24 cellular contexts compared by ENCODE assay signal in genomic region chr9:130882696-130883225, GRCh38. TPM values are rescaled to one million over a fixed set of nuclear protein-coding genes. Genes with fewer than 3 reads are reported as not detected.
DNase-seq lines count a peak whose midpoint lies in the region; ATAC-seq, FAIRE-seq and TF ChIP-seq lines count a peak whose summit lies in the region.
"Had no signal": no experiment of that assay in that cellular context is flagged by ENCODE, and none has a peak within 500 bp of the region (broad histone marks: within the 10 kb centered on the region; RNA-seq: fewer than 3 reads in every experiment).

No MANE protein-coding gene starts in this region.

- H3K9me3 ChIP-seq in PC-3 (ENCODE audit: low read length) (no peaks in the 10 kb centered on the region), kidney (ENCODE audit: control insufficient read depth in 1 of 2, low read length in 2 of 2) (no peaks in the 10 kb centered on the region), sigmoid colon (no peaks in the 10 kb centered on the region)

- peak; percentile 54 for ATAC-seq in PC-3
- ATAC-seq: GM23338, HCT116 had no signal

- no peak overlapping the region for H3K4me2 ChIP-seq in PC-3 (ENCODE audit: low read length)
- H3K4me2 ChIP-seq: GM23338 had no signal

- no peaks in the 10 kb centered on the region for H3K9me2 ChIP-seq in PC-3 (replicated peaks; ENCODE audit: low read length)

- no peak for TF ChIP-seq POLR2A in sigmoid colon (IDR thresholded peaks at IDR 0.05)

- 64 to 87% methylated on average over 15 of the region's 15 CpGs for WGBS in sigmoid colon, 2 donors

- H2AFZ ChIP-seq in PC-3 (ENCODE audit: low read length): no peak overlapping the region
- H2AFZ ChIP-seq: GM23338 had no signal

- no peak for TF ChIP-seq CTCF in PC-3 (conservative IDR thresholded peaks at IDR 0.05; ENCODE audit: low read depth, low read length)
- no peak for TF ChIP-seq CTCF in RWPE1 (conservative IDR thresholded peaks at IDR 0.05; ENCODE audit: low read depth)
- TF ChIP-seq CTCF in kidney (IDR thresholded peaks at IDR 0.05; ENCODE audit: borderline replicate concordance, extremely low read depth, insufficient read depth): no peak
- TF ChIP-seq CTCF in sigmoid colon (IDR thresholded peaks at IDR 0.05): no peak

- CTCF ChIA-PET in PC-3 (lab: Charles Lee) (interaction anchor here (0.5 kb wide), 1 partner anchor 30 kb away, joined by 8 read pairs; no protein-coding TSS in a partner anchor), RWPE1 (lab: Yijun Ruan, JAX) (interaction anchor here (0.7 to 1.1 kb wide), 4 partner anchors 13 to 164 kb away, joined by 3 to 5 read pairs (median 4); no protein-coding TSS in a partner anchor)

- BruUV-seq in PC-3 (replicated peaks; lab: Mats Ljungman, UMichigan): no TSS peak

- intact Hi-C loops in PC-3 (cut with micrococcal nuclease) (no loop called here), kidney (cut with DNase I) (no loop called here), sigmoid colon (cut with DNase I) (loop anchor here (10.0 kb wide), 1 partner anchor 162 kb away; no protein-coding TSS in a partner anchor)

- H3K9ac ChIP-seq in PC-3 (ENCODE audit: low read length) (no peak overlapping the region), kidney (ENCODE audit: low read length in 2 of 2) (no peak overlapping the region)

- H3K4me3 ChIP-seq in PC-3 (ENCODE audit: low read length) (no peak overlapping the region), kidney (ENCODE audit: low read length in 2 of 2) (no peak overlapping the region), sigmoid colon (no peak overlapping the region)
- H3K4me3 ChIP-seq: GM23338 had no signal

- H4K20me1 ChIP-seq in PC-3 (ENCODE audit: low read length): no peaks in the 10 kb centered on the region

- H3K27ac ChIP-seq in PC-3 (ENCODE audit: low read length): no peak overlapping the region
- peak overlapping the region; percentile 23 for H3K27ac ChIP-seq in RWPE1
- H3K27ac ChIP-seq in kidney (ENCODE audit: low read depth in 2 of 2, low read length in 2 of 2): no peak overlapping the region
- H3K27ac ChIP-seq in sigmoid colon: no peak overlapping the region

- H3F3A ChIP-seq in PC-3 (ENCODE audit: low read length, unreplicated experiment): no peaks in the 10 kb centered on the region

- no peak for TF ChIP-seq EP300 in sigmoid colon (IDR thresholded peaks at IDR 0.05)

- H3K27me3 ChIP-seq in PC-3 (ENCODE audit: low read length) (no peaks in the 10 kb centered on the region), sigmoid colon (no peaks in the 10 kb centered on the region)

- no peak for DNase-seq in PC-3
- no peak for DNase-seq in RWPE1 (ENCODE audit: low spot score)
- DNase-seq in kidney: peak; percentile 42
- peak; percentile 58 for DNase-seq in sigmoid colon
- no peak for DNase-seq in HK-2 (ENCODE audit: unreplicated experiment)
- no peak for DNase-seq in pons (ENCODE audit: low spot score)
- DNase-seq: C1 segment of cervical spinal cord; Calu3; CD4-positive, alpha-beta memory T cell; COR-L47; DMS53; DMS79 treated with DMSO at 0.1 percent for 48 hours; GF-D8; H9 had no signal

- no peaks in the 10 kb centered on the region; the same call in 1 of the 2 replicates for H3K4me1 ChIP-seq in PC-3 (ENCODE audit: insufficient read depth, low read length)
- no peaks in the 10 kb centered on the region for H3K4me1 ChIP-seq in kidney (ENCODE audit: control insufficient read depth in 1 of 2, insufficient read depth in 1 of 2, low read depth in 1 of 2, low read length in 2 of 2)
- peaks cover 0 to 37% (median 35%) of the 10 kb centered on the region in 4 donors for H3K4me1 ChIP-seq in sigmoid colon

- POLR2A ChIA-PET in PC-3 (lab: Charles Lee; ENCODE audit: unreplicated experiment): interaction anchor here (0.7 kb wide), 1 partner anchor 93 kb away, joined by 4 read pairs; no protein-coding TSS in a partner anchor
- POLR2A ChIA-PET in RWPE1 (lab: Yijun Ruan, JAX; ENCODE audit: low non-redundant PET): no interaction called here

- H3K36me3 ChIP-seq in PC-3 (ENCODE audit: low read depth, low read length) (peaks cover 3% of the 10 kb centered on the region), kidney (ENCODE audit: control insufficient read depth in 1 of 2, insufficient read depth in 2 of 2, low read length in 2 of 2) (peaks cover 42 to 72% of the 10 kb centered on the region in 2 donors), sigmoid colon (peaks cover 71 to 100% (median 91%) of the 10 kb centered on the region in 4 donors)

- no peak for FAIRE-seq in kidney (lab: Jason Lieb, UNC)
- FAIRE-seq: GM12891, GM18507 had no signal

- no peaks in the 10 kb centered on the region for H3K79me2 ChIP-seq in PC-3 (ENCODE audit: low read length)

RNA-seq across cellular contexts. Expression of gene QRFP, which starts 13.9 kb away (rescaled TPM):
- not detected in 2 replicates for total RNA-seq in PC-3 (2014; rRNA removed)
- total RNA-seq in kidney: not detected
- not detected for polyA plus RNA-seq in kidney (ENCODE audit: insufficient read depth, low read depth, low replicate concordance)
- total RNA-seq in sigmoid colon: not detected
- polyA plus RNA-seq in sigmoid colon: under 1 TPM in 1 of 3 donors, not detected in 2; 0.20 TPM
- total RNA-seq: A172; A673; Calu3; CD4-positive, alpha-beta memory T cell; Daoy; G401; GM23338; H4; H9 had no signal
- polyA plus RNA-seq: BJ; CD4-positive, alpha-beta memory T cell; GM23338 had no signal

RNA-seq across cellular contexts. Expression of gene ABL1, which starts 47.7 kb away (rescaled TPM):
- 22.8 and 28.3 TPM in 2 replicates for total RNA-seq in PC-3 (2014; rRNA removed)
- total RNA-seq in kidney: 63.6 TPM
- polyA plus RNA-seq in kidney (ENCODE audit: insufficient read depth, low read depth, low replicate concordance): 15.0 TPM
- 100 to 1,000 TPM in 2 of 4 donors, 10 to 100 TPM in 2; 69.6 to 127 (median 101) TPM for total RNA-seq in sigmoid colon
- 10 to 100 TPM; 24.5 to 50.0 (median 31.8) TPM for polyA plus RNA-seq in sigmoid colon

RNA-seq across cellular contexts. Expression of gene FIBCD1, which starts 56.3 kb away (rescaled TPM):
- total RNA-seq in PC-3 (2014; rRNA removed) (7.5 and 8.9 TPM in 2 replicates), kidney (0.25 TPM), sigmoid colon (under 1 TPM in 1 of 4 donors, not detected in 3; 0.36 TPM)
- polyA plus RNA-seq in kidney (ENCODE audit: insufficient read depth, low read depth, low replicate concordance) (not detected), sigmoid colon (10 to 100 TPM in 2 of 3 donors, 1 to 10 TPM in 1; 9.6 to 11.9 (median 11.6) TPM)
- total RNA-seq: CD4-positive, alpha-beta memory T cell had no signal
- polyA plus RNA-seq: CD4-positive, alpha-beta memory T cell had no signal

Comparison
In these comparisons a context has a peak if more than half of its experiments do, and no peak if none do; other contexts are left out.
1. DNase-seq: peak in kidney (single experiment) and sigmoid colon (single experiment); none in PC-3 (single experiment), RWPE1 (single experiment), HK-2 (single experiment) and pons (single experiment).